20 cellular contexts compared by ENCODE assay signal in the genomic region with DNA sequence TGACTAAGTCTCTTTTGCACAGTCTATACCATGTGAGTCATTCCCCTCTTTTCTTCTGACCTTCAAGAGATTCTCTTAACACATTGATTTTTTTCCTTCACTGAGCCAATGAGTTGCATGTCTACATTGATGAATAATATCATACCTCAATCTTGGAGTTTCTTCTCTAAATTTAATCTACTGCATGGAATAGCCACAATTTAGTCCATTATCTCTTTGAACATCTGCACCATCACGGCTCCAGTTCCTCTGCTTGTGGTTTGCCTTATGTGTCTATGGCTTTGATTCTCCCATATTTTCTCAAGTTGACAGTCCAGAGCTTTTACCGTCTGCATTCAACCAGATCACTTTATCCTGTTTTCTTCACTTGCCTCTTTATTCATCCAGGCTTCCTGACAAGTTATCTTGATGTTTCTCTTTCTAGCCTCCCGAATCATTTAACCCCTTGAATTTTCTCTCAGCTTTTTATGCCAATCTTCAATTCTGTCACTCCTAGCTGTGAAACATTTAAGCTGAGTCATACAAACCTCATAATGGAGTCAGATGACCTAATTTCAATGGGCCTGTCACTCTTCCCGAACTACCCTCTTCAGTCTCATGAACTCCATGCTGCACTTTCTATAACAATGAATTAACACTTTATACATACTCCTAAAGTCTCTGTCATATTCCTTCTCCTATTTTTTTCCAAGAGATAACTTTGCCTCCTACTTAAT.
DNase-seq lines count a peak whose midpoint lies in the region; ATAC-seq, FAIRE-seq and TF ChIP-seq lines count a peak whose summit lies in the region.
"Had no signal": no experiment of that assay in that cellular context is flagged by ENCODE, and none has a peak within 500 bp of the region (broad histone marks: within the 10 kb centered on the region; RNA-seq: fewer than 3 reads in every experiment).

No MANE protein-coding gene starts in this region.

- ATAC-seq in K562 (no peak), HG02970 (IDR thresholded peaks at IDR 0.05; ENCODE audit: low FRiP score, unreplicated experiment) (no peak)

- no peaks in the 10 kb centered on the region for H3K9me1 ChIP-seq in K562 (ENCODE audit: control insufficient read depth, insufficient read depth, low read length)

- no peak overlapping the region for H2AK5ac ChIP-seq in neuronal stem cell (ENCODE audit: low read depth, low read length)

- H3K23ac ChIP-seq in neuronal stem cell (ENCODE audit: low read depth, low read length, poor library complexity), result no peak overlapping the region

- no peaks in the 10 kb centered on the region for H3K79me1 ChIP-seq in neuronal stem cell (ENCODE audit: low read depth, low read length)

- TF ChIP-seq RAD21 in K562 (CRISPR knock-in tag; conservative IDR thresholded peaks at IDR 0.05 in 1 of 2, IDR thresholded peaks at IDR 0.05 in 1 of 2), result no peak

- H2AFZ ChIP-seq in K562 (ENCODE audit: low read depth, low read length) (no peak overlapping the region), neuronal stem cell (ENCODE audit: low read length) (peak overlapping the region; percentile 43)

- BruUV-seq in K562 (replicated peaks; lab: Mats Ljungman, UMichigan), result no TSS peak

- no peaks in the 10 kb centered on the region for H3K79me2 ChIP-seq in K562 (ENCODE audit: control insufficient read depth, insufficient read depth, low read length)

- no peak overlapping the region for H3K18ac ChIP-seq in neuronal stem cell (ENCODE audit: low read length)

- H3K9me3 ChIP-seq in K562 (replicated peaks; ENCODE audit: control insufficient read depth, insufficient read depth, low read depth, low read length) (no peaks in the 10 kb centered on the region), neuronal stem cell (replicated peaks in 1 of 2; ENCODE audit: control insufficient read depth in 2 of 2, insufficient read depth in 1 of 2, low read depth in 1 of 2, low read length in 2 of 2) (peaks cover 0 to 5% of the 10 kb centered on the region in 2 donors)
- H3K9me3 ChIP-seq: BLaER1 treated with 17β-estradiol and CSF1 and Interleukin-3, amounts not matched to agents 10 nM and 100 nM had no signal

- TF ChIP-seq POLR2A in K562 (conservative IDR thresholded peaks at IDR 0.05), result no peak

- DNase-seq in DMS53 (lab: John Stamatoyannopoulos, UW) (peak; percentile 51), DMS53 treated with DMSO at 0.1 percent for 48 hours (lab: John Stamatoyannopoulos, UW; ENCODE audit: unreplicated experiment) (no peak), OCI-M1 (lab: John Stamatoyannopoulos, UW) (peak; percentile 90), K562 (ENCODE audit: extremely low read depth in 1 of 4, low spot score in 3 of 4) (no peak), neuronal stem cell (ENCODE audit: low spot score) (no peak), NCI-H1417 treated with DMSO at 0.1 percent for 48 hours (lab: John Stamatoyannopoulos, UW) (no peak), GM10266 (ENCODE audit: extremely low spot score) (no peak)
- DNase-seq: DMS 273 treated with DMSO at 0.1 percent for 48 hours; EL; HCEC 1CT; Kasumi-1; NCI-H1436 treated with DMSO at 0.1 percent for 48 hours; NCI-H2081 treated with DMSO at 0.1 percent for 48 hours; NCI-H2227 treated with DMSO at 0.1 percent for 48 hours; NCI-H69; NK-92 treated with Interleukin-12 subunit alpha and Interleukin-12 subunit beta, amount 100 ng/mL, for 24 hours had no signal

- no peak for TF ChIP-seq EP300 in K562 (IDR thresholded peaks at IDR 0.05; ENCODE audit: low read length)

- no peak overlapping the region for H3K9ac ChIP-seq in K562 (ENCODE audit: insufficient read depth in 1 of 2, low read depth in 2 of 2, low read length in 2 of 2)
- no peak overlapping the region for H3K9ac ChIP-seq in neuronal stem cell (ENCODE audit: low read depth, low read length, poor library complexity)
- H3K9ac ChIP-seq: BLaER1 treated with 17β-estradiol and CSF1 and Interleukin-3, amounts not matched to agents 10 nM and 100 nM had no signal

- TF ChIP-seq CTCF in K562 (IDR thresholded peaks at IDR 0.05 in 2 of 3, conservative IDR thresholded peaks at IDR 0.05 in 1 of 3; ENCODE audit: insufficient read depth in 2 of 3, low read depth in 1 of 3, low read length in 3 of 3) (no peak), GM10266 (IDR thresholded peaks at IDR 0.05; ENCODE audit: control insufficient read depth, insufficient read depth, low read depth, missing control alignments) (no peak)

- H4K20me1 ChIP-seq in K562 (replicated peaks; ENCODE audit: control insufficient read depth, insufficient read depth, low read length), result no peaks in the 10 kb centered on the region
- H4K20me1 ChIP-seq: BLaER1 treated with 17β-estradiol and CSF1 and Interleukin-3, amounts not matched to agents 10 nM and 100 nM had no signal

- CTCF ChIA-PET in K562 (lab: Yijun Ruan, JAX; ENCODE audit: low intra/inter-chr PET ratio), result no interaction called here

- H3K4ac ChIP-seq in neuronal stem cell (ENCODE audit: low read length), result no peak overlapping the region

- H4K91ac ChIP-seq in neuronal stem cell (ENCODE audit: low read depth, low read length, poor library complexity), result no peak overlapping the region

- intact Hi-C loops in K562 (cut with micrococcal nuclease), result no loop called here

- H3K36me3 ChIP-seq in K562 (ENCODE audit: control insufficient read depth, insufficient read depth, low read length) (no peaks in the 10 kb centered on the region), neuronal stem cell (replicated peaks in 1 of 2; ENCODE audit: control insufficient read depth in 2 of 2, insufficient read depth in 2 of 2, low read length in 2 of 2) (no peaks in the 10 kb centered on the region)
- H3K36me3 ChIP-seq: BLaER1 treated with 17β-estradiol and CSF1 and Interleukin-3, amounts not matched to agents 10 nM and 100 nM had no signal

- POLR2A ChIA-PET in K562 (lab: Yijun Ruan, JAX), result no interaction called here

- WGBS in K562 (ENCODE audit: insufficient coverage, low coverage, missing lambda C conversion rate), result 0% methylated on average over 4 of the region's 4 CpGs
- WGBS in neuronal stem cell (ENCODE audit: extremely low coverage in 2 of 2, insufficient read length in 2 of 2, insufficient replicate concordance in 1 of 2), 2 donors, result no CpG with 5 or more reads among the region's 4 CpGs

- no peak for FAIRE-seq in K562 (lab: Jason Lieb, UNC)

- H3K27me3 ChIP-seq in K562 (ENCODE audit: control insufficient read depth in 2 of 2, insufficient read depth in 2 of 2, low read length in 2 of 2), result no peaks in the 10 kb centered on the region
- H3K27me3 ChIP-seq in neuronal stem cell (ENCODE audit: control insufficient read depth in 3 of 3, insufficient read depth in 3 of 3, low read depth in 1 of 3, low read length in 3 of 3), result no peaks in the 10 kb centered on the region
- H3K27me3 ChIP-seq: BLaER1 treated with 17β-estradiol and CSF1 and Interleukin-3, amounts not matched to agents 10 nM and 100 nM had no signal

- in situ Hi-C loops in K562 (cut with MboI), result no loop called here

- H2BK12ac ChIP-seq in neuronal stem cell (ENCODE audit: low read length), result no peak overlapping the region

- no peak overlapping the region for H3K14ac ChIP-seq in neuronal stem cell (ENCODE audit: low read length)

- H3K4me3 ChIP-seq in K562, result no peak overlapping the region
- H3K4me3 ChIP-seq in neuronal stem cell (ENCODE audit: low read length in 2 of 2), result no peak overlapping the region
- H3K4me3 ChIP-seq: BLaER1 treated with 17β-estradiol and CSF1 and Interleukin-3, amounts not matched to agents 10 nM and 100 nM had no signal

- no peak overlapping the region for H3K4me2 ChIP-seq in K562 (ENCODE audit: insufficient read depth, low read length)
- H3K4me2 ChIP-seq in neuronal stem cell (ENCODE audit: insufficient read depth, low read length, poor library complexity, severe bottlenecking), result no peak overlapping the region
- H3K4me2 ChIP-seq: BLaER1 treated with 17β-estradiol and CSF1 and Interleukin-3, amounts not matched to agents 10 nM and 100 nM had no signal

- no peaks in the 10 kb centered on the region for H3K4me1 ChIP-seq in K562 (replicated peaks in 1 of 2; ENCODE audit: control insufficient read depth in 2 of 2, insufficient read depth in 2 of 2, low read length in 2 of 2)
- H3K4me1 ChIP-seq in neuronal stem cell (ENCODE audit: control insufficient read depth in 2 of 2, insufficient read depth in 1 of 2, low read depth in 1 of 2, low read length in 2 of 2), result peaks cover 5 to 6% of the 10 kb centered on the region in 2 donors
- H3K4me1 ChIP-seq: BLaER1 treated with 17β-estradiol and CSF1 and Interleukin-3, amounts not matched to agents 10 nM and 100 nM had no signal

- no peak overlapping the region for H4K8ac ChIP-seq in neuronal stem cell (ENCODE audit: low read depth, low read length)

- no peak overlapping the region for H2BK15ac ChIP-seq in neuronal stem cell (ENCODE audit: low read length)

- no peak overlapping the region for H2BK120ac ChIP-seq in neuronal stem cell (ENCODE audit: low read depth, low read length)

- H2BK5ac ChIP-seq in neuronal stem cell (ENCODE audit: low read length), result no peak overlapping the region

- H3K27ac ChIP-seq in K562 (ENCODE audit: extremely low read depth, low read depth, low read length) (no peak overlapping the region), neuronal stem cell (replicated peaks; ENCODE audit: low read length) (no peak overlapping the region)
- H3K27ac ChIP-seq: 22Rv1; BLaER1 treated with 17β-estradiol and CSF1 and Interleukin-3, amounts not matched to agents 10 nM and 100 nM; HL-60 had no signal

TF ChIP-seq in K562, 482 proteins besides CTCF, POLR2A, EP300 and RAD21 (continues in another document):
- TF ChIP-seq, protein P1, sequence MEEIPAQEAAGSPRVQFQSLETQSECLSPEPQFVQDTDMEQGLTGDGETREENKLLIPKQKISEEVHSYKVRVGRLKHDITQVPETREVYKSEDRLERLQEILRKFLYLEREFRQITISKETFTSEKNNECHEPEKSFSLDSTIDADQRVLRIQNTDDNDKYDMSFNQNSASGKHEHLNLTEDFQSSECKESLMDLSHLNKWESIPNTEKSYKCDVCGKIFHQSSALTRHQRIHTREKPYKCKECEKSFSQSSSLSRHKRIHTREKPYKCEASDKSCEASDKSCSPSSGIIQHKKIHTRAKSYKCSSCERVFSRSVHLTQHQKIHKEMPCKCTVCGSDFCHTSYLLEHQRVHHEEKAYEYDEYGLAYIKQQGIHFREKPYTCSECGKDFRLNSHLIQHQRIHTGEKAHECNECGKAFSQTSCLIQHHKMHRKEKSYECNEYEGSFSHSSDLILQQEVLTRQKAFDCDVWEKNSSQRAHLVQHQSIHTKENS (CRISPR knock-in tag; IDR thresholded peaks at IDR 0.05), result no peak
- TF ChIP-seq, protein P2, sequence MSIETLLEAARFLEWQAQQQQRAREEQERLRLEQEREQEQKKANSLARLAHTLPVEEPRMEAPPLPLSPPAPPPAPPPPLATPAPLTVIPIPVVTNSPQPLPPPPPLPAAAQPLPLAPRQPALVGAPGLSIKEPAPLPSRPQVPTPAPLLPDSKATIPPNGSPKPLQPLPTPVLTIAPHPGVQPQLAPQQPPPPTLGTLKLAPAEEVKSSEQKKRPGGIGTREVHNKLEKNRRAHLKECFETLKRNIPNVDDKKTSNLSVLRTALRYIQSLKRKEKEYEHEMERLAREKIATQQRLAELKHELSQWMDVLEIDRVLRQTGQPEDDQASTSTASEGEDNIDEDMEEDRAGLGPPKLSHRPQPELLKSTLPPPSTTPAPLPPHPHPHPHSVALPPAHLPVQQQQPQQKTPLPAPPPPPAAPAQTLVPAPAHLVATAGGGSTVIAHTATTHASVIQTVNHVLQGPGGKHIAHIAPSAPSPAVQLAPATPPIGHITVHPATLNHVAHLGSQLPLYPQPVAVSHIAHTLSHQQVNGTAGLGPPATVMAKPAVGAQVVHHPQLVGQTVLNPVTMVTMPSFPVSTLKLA (conservative IDR thresholded peaks at IDR 0.05), result no peak

Comparison
In these comparisons a context has a peak if more than half of its experiments do, and no peak if none do; other contexts are left out.
1. DNase-seq: peak in DMS53 (single experiment) and OCI-M1 (single experiment); none in DMS53 treated with DMSO at 0.1 percent for 48 hours (single experiment), K562 (0 of 4), neuronal stem cell (single experiment), NCI-H1417 treated with DMSO at 0.1 percent for 48 hours (single experiment) and GM10266 (single experiment).